Comparison of ENCODE assay signal across 9 cellular contexts in the genomic region with DNA sequence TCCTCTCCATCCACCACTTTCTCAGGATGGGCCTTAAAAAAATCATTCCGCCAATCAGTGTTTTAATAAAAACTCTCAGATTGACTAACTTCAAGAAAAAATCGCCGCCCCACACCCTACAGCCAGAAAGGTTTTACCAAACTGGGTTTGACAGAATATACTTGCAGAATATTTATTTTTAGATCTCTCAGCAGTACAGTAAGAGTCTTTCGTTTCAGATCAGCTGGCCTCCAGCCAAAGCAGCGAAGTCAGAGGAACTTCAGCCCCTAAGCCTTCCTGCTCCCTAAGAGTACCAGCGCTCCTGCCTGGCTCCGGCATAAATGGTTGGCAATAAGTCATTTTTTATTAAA. TPM values are rescaled to one million over a fixed set of nuclear protein-coding genes. Genes with fewer than 3 reads are reported as not detected.
DNase-seq lines count a peak whose midpoint lies in the region; ATAC-seq and TF ChIP-seq lines count a peak whose summit lies in the region.
"Had no signal": no experiment of that assay in that cellular context is flagged by ENCODE, and none has a peak within 500 bp of the region (broad histone marks: within the 10 kb centered on the region; RNA-seq: fewer than 3 reads in every experiment).

No MANE protein-coding gene starts in this region.

- H3K27me3 Mint-ChIP-seq in activated CD4-positive, alpha-beta T cell treated with anti-CD3 and anti-CD28 coated beads for 36 hours: no peaks in the 10 kb centered on the region

- H3K9me3 Mint-ChIP-seq in activated CD4-positive, alpha-beta T cell treated with anti-CD3 and anti-CD28 coated beads for 36 hours (ENCODE audit: low read depth): peaks cover 2% of the 10 kb centered on the region

- no peaks in the 10 kb centered on the region for H3K9me3 ChIP-seq in PC-3 (ENCODE audit: low read length)
- H3K9me3 ChIP-seq in esophagus (ENCODE audit: control insufficient read depth in 2 of 2, insufficient read depth in 1 of 2, low read depth in 1 of 2, low read length in 1 of 2): no peaks in the 10 kb centered on the region

- DNase-seq in activated CD4-positive, alpha-beta T cell treated with anti-CD3 and anti-CD28 coated beads for 36 hours: peak; percentile 69
- DNase-seq in activated CD4-positive, alpha-beta T cell treated with anti-CD3 and anti-CD28 coated beads for 1 hour: no peak
- no peak for DNase-seq in PC-3
- peak; percentile 76 for DNase-seq in omental fat pad (ENCODE audit: low spot score)
- DNase-seq in NCI-H1092 (lab: John Stamatoyannopoulos, UW): no peak
- no peak for DNase-seq in DMS79 treated with DMSO at 0.1 percent for 48 hours (lab: John Stamatoyannopoulos, UW)
- DNase-seq: DND-41 had no signal

- peak overlapping the region; percentile 17; the same call in 1 of the 2 replicates for H3K4me2 ChIP-seq in PC-3 (ENCODE audit: low read length)

- no peaks in the 10 kb centered on the region for H3K9me2 ChIP-seq in PC-3 (replicated peaks; ENCODE audit: low read length)

- POLR2A ChIA-PET in activated CD4-positive, alpha-beta T cell treated with anti-CD3 and anti-CD28 coated beads for 36 hours (lab: Charles Lee): interaction anchor here (1.4 kb wide), 1 partner anchor 271 kb away, joined by 9 read pairs; no protein-coding TSS in a partner anchor
- POLR2A ChIA-PET in PC-3 (lab: Charles Lee; ENCODE audit: unreplicated experiment): no interaction called here

- no TSS peak for BruUV-seq in PC-3 (replicated peaks; lab: Mats Ljungman, UMichigan)

- peak; percentile 4 for ATAC-seq in activated CD4-positive, alpha-beta T cell treated with anti-CD3 and anti-CD28 coated beads for 36 hours
- ATAC-seq in HG02798 (IDR thresholded peaks at IDR 0.05; ENCODE audit: poor library complexity, unreplicated experiment) (peak; percentile 67), PC-3 (no peak), omental fat pad (ENCODE audit: low FRiP score) (no peak)

- CTCF ChIA-PET in activated CD4-positive, alpha-beta T cell treated with anti-CD3 and anti-CD28 coated beads for 36 hours (lab: Charles Lee): interaction anchor here (1.5 to 1.8 kb wide), 2 partner anchors 25 to 27 kb away, joined by 5 to 9 read pairs; a partner anchor contains a TSS
- CTCF ChIA-PET in PC-3 (lab: Charles Lee): no interaction called here

- no peak overlapping the region for H3K9ac ChIP-seq in PC-3 (ENCODE audit: low read length)

- H3K4me3 ChIP-seq in PC-3 (ENCODE audit: low read length): no peak overlapping the region
- H3K4me3 ChIP-seq in esophagus (ENCODE audit: low read depth in 1 of 2, low read length in 2 of 2): no peak overlapping the region

- no peak overlapping the region for H2AFZ ChIP-seq in PC-3 (ENCODE audit: low read length)

- H3K36me3 Mint-ChIP-seq in activated CD4-positive, alpha-beta T cell treated with anti-CD3 and anti-CD28 coated beads for 36 hours (ENCODE audit: low read depth): peaks cover 63% of the 10 kb centered on the region

- intact Hi-C loops in activated CD4-positive, alpha-beta T cell treated with anti-CD3 and anti-CD28 coated beads for 36 hours (cut with DNase I, micrococcal nuclease): loop anchor here (1.0 to 5.0 kb wide), 6 partner anchors 25 to 271 kb away; a partner anchor contains a TSS
- intact Hi-C loops in PC-3 (cut with micrococcal nuclease): loop anchor here (2.0 kb wide), 1 partner anchor 25 kb away; a partner anchor contains a TSS

- H3K79me2 ChIP-seq in PC-3 (ENCODE audit: low read length): no peaks in the 10 kb centered on the region

- H3K4me1 ChIP-seq in PC-3 (ENCODE audit: insufficient read depth, low read length) (peaks cover 16% of the 10 kb centered on the region), esophagus (ENCODE audit: control insufficient read depth in 2 of 2, insufficient read depth in 2 of 2, low read length in 1 of 2) (peaks cover 4 to 10% of the 10 kb centered on the region in 2 donors)

- TF ChIP-seq CTCF in PC-3 (conservative IDR thresholded peaks at IDR 0.05; ENCODE audit: low read depth, low read length): no peak
- no peak for TF ChIP-seq CTCF in omental fat pad (IDR thresholded peaks at IDR 0.05)

- peaks cover 41% of the 10 kb centered on the region for H3K4me1 Mint-ChIP-seq in activated CD4-positive, alpha-beta T cell treated with anti-CD3 and anti-CD28 coated beads for 36 hours

- H3K27me3 ChIP-seq in PC-3 (ENCODE audit: low read length) (no peaks in the 10 kb centered on the region), esophagus (ENCODE audit: control insufficient read depth in 1 of 2, insufficient read depth in 2 of 2, low read length in 2 of 2) (no peaks in the 10 kb centered on the region)

- peaks cover 9% of the 10 kb centered on the region; the same call in 1 of the 2 replicates for H3K36me3 ChIP-seq in PC-3 (ENCODE audit: low read depth, low read length)
- H3K36me3 ChIP-seq in esophagus (ENCODE audit: control insufficient read depth in 2 of 2, insufficient read depth in 2 of 2, low read length in 1 of 2): peaks cover 5 to 9% of the 10 kb centered on the region in 2 donors

- H3K27ac ChIP-seq in PC-3 (ENCODE audit: low read length): peak overlapping the region; percentile 34
- H3K27ac ChIP-seq in esophagus (ENCODE audit: low read depth in 2 of 2, low read length in 1 of 2): peak overlapping the region; percentile 43 to 71

- H3K27ac Mint-ChIP-seq in activated CD4-positive, alpha-beta T cell treated with anti-CD3 and anti-CD28 coated beads for 36 hours: peak overlapping the region; percentile 94

- H4K20me1 ChIP-seq in PC-3 (ENCODE audit: low read length): no peaks in the 10 kb centered on the region

- WGBS in esophagus, 2 donors: 49 to 52% methylated on average over 7 of the region's 7 CpGs

- H3F3A ChIP-seq in PC-3 (ENCODE audit: low read length, unreplicated experiment): no peaks in the 10 kb centered on the region

- no peak overlapping the region for H3K4me3 Mint-ChIP-seq in activated CD4-positive, alpha-beta T cell treated with anti-CD3 and anti-CD28 coated beads for 36 hours

RNA-seq across cellular contexts. Expression of a gene that starts 24.7 kb away (rescaled TPM):
- total RNA-seq in activated CD4-positive, alpha-beta T cell treated with anti-CD3 and anti-CD28 coated beads for 36 hours: 10 to 100 TPM; 13.8 to 16.4 TPM
- total RNA-seq in PC-3 (2014; rRNA removed) (16.9 and 18.5 TPM in 2 replicates), omental fat pad (10 to 100 TPM in 2 of 4 donors, 1 to 10 TPM in 2; 5.3 to 11.3 (median 8.9) TPM)
- polyA plus RNA-seq in esophagus: 10 to 100 TPM in 1 of 2 donors, 1 to 10 TPM in 1; 7.7 to 16.9 TPM

Comparison
In these comparisons a context has a peak if more than half of its experiments do, and no peak if none do; other contexts are left out.
1. DNase-seq: peak in activated CD4-positive, alpha-beta T cell treated with anti-CD3 and anti-CD28 coated beads for 36 hours (single experiment) and omental fat pad (single experiment); none in activated CD4-positive, alpha-beta T cell treated with anti-CD3 and anti-CD28 coated beads for 1 hour (single experiment), PC-3 (single experiment), NCI-H1092 (single experiment) and DMS79 treated with DMSO at 0.1 percent for 48 hours (single experiment).
2. ATAC-seq: peak in activated CD4-positive, alpha-beta T cell treated with anti-CD3 and anti-CD28 coated beads for 36 hours (single experiment) and HG02798 (single experiment); none in PC-3 (single experiment) and omental fat pad (single experiment).